1 cellular context compared by ENCODE assay signal in the genomic region with DNA sequence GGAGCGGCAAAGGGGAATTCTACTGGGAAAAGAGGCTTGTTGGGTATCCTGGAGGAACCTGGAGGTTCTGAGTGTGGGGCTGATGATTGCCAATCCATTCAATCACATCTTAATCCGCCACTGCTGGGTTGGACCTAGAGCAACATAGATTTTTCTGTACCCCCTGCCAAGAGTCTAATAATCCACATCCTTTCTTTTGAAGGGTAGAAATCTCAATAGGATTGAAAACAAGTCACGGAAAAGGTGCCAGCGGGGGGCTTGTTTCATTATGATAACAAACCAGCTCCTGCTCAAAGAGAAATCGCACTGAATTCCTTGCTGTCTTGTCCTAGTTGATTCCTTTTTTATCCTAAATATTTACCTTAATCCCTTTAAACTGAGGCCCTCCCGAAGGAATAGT.
TF ChIP-seq lines count a peak whose summit lies in the region.

No MANE protein-coding gene starts in this region.

TF ChIP-seq in WTC11, 78 proteins besides CTCF, POLR2A, EP300 and RAD21 (continued from another document):
- TF ChIP-seq FOXK1 (CRISPR knock-in tag; IDR thresholded peaks at IDR 0.05) (no peak), ESRRA (CRISPR knock-in tag; IDR thresholded peaks at IDR 0.05; ENCODE audit: borderline replicate concordance) (no peak), IRF2 (CRISPR knock-in tag; IDR thresholded peaks at IDR 0.05; ENCODE audit: borderline replicate concordance, low read depth) (no peak)
